30 cellular contexts compared by ENCODE assay signal in the genomic region with DNA sequence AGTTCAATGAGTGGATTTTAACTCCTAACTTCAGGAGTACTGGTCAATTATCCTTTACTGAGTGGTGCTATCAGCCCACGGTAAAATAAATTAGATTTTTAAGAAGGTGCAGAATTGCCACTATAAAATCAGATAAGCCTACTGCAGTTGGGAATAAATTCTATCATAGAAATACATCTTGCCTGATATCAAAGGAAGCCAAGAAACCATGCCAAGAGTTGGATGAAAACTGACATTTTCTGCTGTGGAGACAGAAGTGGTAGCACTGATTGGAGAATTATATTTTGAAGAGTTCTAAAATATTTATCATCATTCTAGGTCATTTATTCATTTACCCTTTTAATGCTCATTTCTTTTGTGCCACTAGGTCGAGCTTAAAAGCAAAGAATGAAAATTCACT.
"Had no signal": no experiment of that assay in that cellular context is flagged by ENCODE, and none has a peak within 500 bp of the region (broad histone marks: within the 10 kb centered on the region; RNA-seq: fewer than 3 reads in every experiment).

No MANE protein-coding gene starts in this region.

- ATAC-seq: activated CD4-positive, CD25-positive, alpha-beta regulatory T cell treated with anti-CD3 and anti-CD28 coated beads, Interleukin-2, amount 50 U/mL, for 24 hours; activated CD8-positive, alpha-beta T cell treated with anti-CD3 and anti-CD28 coated beads for 36 hours; activated T-cell treated with anti-CD3 and anti-CD28 coated beads, Interleukin-2, amount 50 U/mL, for 4 hours; activated T-helper 17 cell treated with anti-CD3 and anti-CD28 coated beads, Interleukin-2, amount 50 U/mL, for 72 hours; body of pancreas; effector memory CD8-positive, alpha-beta T cell; foreskin keratinocyte; gastrocnemius medialis; heart left ventricle had no signal

- H3K27ac ChIP-seq: body of pancreas, breast epithelium, cardiac muscle cell, esophagus muscularis mucosa, foreskin keratinocyte, gastrocnemius medialis, heart left ventricle had no signal

- DNase-seq: activated B cell treated with CpG ODN at 0.5 μM for 24 hours; activated CD4-positive, alpha-beta T cell treated with anti-CD3 and anti-CD28 coated beads for 48 hours; activated CD4-positive, alpha-beta T cell treated with anti-CD3 and anti-CD28 coated beads, Interleukin-2, amount 50 U/mL, for 1 hour; activated CD4-positive, alpha-beta T cell treated with anti-CD3 and anti-CD28 coated beads, Interleukin-2, amount 50 U/mL, for 48 hours; activated CD8-positive, alpha-beta memory T cell treated with anti-CD3 and anti-CD28 coated beads for 24 hours; activated CD8-positive, alpha-beta T cell treated with anti-CD3 and anti-CD28 coated beads for 36 hours; activated effector memory CD4-positive, alpha-beta T cell treated with Interleukin-2 at 50 U/mL for 16 hours; activated gamma-delta T cell treated with Interleukin-2 at 50 U/mL for 16 hours; activated naive CD4-positive, alpha-beta T cell treated with anti-CD3 and anti-CD28 coated beads, Interleukin-2, amount 50 U/mL, for 16 hours; activated naive CD4-positive, alpha-beta T cell treated with Interleukin-2 at 50 U/mL for 16 hours; activated T-cell treated with anti-CD3 and anti-CD28 coated beads, Interleukin-2, amount 50 U/mL, for 4 hours; amniotic stem cell; aorta; body of pancreas; central memory CD4-positive, alpha-beta T cell; cortex of kidney; dermis blood vessel endothelial cell; effector CD4-positive, alpha-beta T cell; effector memory CD8-positive, alpha-beta T cell; erythroblast; foreskin keratinocyte; gastrocnemius medialis; glutamatergic neuron; heart left ventricle; T-helper 2 cell had no signal
